Comparison of ENCODE assay signal across 1 cellular context in genomic region chr2:102619414-102620319, GRCh38.
TF ChIP-seq lines count a peak whose summit lies in the region.

A gene with protein sequence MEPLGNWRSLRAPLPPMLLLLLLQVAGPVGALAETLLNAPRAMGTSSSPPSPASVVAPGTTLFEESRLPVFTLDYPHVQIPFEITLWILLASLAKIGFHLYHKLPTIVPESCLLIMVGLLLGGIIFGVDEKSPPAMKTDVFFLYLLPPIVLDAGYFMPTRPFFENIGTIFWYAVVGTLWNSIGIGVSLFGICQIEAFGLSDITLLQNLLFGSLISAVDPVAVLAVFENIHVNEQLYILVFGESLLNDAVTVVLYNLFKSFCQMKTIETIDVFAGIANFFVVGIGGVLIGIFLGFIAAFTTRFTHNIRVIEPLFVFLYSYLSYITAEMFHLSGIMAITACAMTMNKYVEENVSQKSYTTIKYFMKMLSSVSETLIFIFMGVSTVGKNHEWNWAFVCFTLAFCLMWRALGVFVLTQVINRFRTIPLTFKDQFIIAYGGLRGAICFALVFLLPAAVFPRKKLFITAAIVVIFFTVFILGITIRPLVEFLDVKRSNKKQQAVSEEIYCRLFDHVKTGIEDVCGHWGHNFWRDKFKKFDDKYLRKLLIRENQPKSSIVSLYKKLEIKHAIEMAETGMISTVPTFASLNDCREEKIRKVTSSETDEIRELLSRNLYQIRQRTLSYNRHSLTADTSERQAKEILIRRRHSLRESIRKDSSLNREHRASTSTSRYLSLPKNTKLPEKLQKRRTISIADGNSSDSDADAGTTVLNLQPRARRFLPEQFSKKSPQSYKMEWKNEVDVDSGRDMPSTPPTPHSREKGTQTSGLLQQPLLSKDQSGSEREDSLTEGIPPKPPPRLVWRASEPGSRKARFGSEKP (plus strand): TSS chr2:102619553. CDS start chr2:102619849, 296 bp downstream.

TF ChIP-seq in K562, 482 proteins besides CTCF, POLR2A, EP300 and RAD21 (continued from another document and continues in another):
- TF ChIP-seq CUX1 (CRISPR knock-in tag; IDR thresholded peaks at IDR 0.05): no peak
- TF ChIP-seq, protein P1, sequence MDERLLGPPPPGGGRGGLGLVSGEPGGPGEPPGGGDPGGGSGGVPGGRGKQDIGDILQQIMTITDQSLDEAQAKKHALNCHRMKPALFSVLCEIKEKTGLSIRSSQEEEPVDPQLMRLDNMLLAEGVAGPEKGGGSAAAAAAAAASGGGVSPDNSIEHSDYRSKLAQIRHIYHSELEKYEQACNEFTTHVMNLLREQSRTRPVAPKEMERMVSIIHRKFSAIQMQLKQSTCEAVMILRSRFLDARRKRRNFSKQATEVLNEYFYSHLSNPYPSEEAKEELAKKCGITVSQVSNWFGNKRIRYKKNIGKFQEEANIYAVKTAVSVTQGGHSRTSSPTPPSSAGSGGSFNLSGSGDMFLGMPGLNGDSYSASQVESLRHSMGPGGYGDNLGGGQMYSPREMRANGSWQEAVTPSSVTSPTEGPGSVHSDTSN (CRISPR knock-in tag; IDR thresholded peaks at IDR 0.05; ENCODE audit: low read depth): no peak
- TF ChIP-seq, protein P1 (tag; conservative IDR thresholded peaks at IDR 0.05; ENCODE audit: low read depth): no peak
- TF ChIP-seq TSC22D4 (tag; IDR thresholded peaks at IDR 0.05): no peak
- no peak for TF ChIP-seq STAG1 (CRISPR knock-in tag; IDR thresholded peaks at IDR 0.05; ENCODE audit: borderline replicate concordance)
- no peak for TF ChIP-seq MYNN (IDR thresholded peaks at IDR 0.05)
- no peak for TF ChIP-seq MYNN (CRISPR knock-in tag; IDR thresholded peaks at IDR 0.05)
- TF ChIP-seq EP400 (IDR thresholded peaks at IDR 0.05): no peak
- no peak for TF ChIP-seq ZFP91 (CRISPR knock-in tag; IDR thresholded peaks at IDR 0.05)
- TF ChIP-seq TEAD1 (CRISPR knock-in tag; IDR thresholded peaks at IDR 0.05): no peak
- no peak for TF ChIP-seq E2F8 (IDR thresholded peaks at IDR 0.05; ENCODE audit: low read depth, partially characterized antibody)
- TF ChIP-seq HDAC3 (IDR thresholded peaks at IDR 0.05; ENCODE audit: borderline replicate concordance, partially characterized antibody): no peak
- no peak for TF ChIP-seq ZNF41 (CRISPR knock-in tag; conservative IDR thresholded peaks at IDR 0.05)
- no peak for TF ChIP-seq HLTF (IDR thresholded peaks at IDR 0.05)
- no peak for TF ChIP-seq SNIP1 (IDR thresholded peaks at IDR 0.05; ENCODE audit: low read depth)
- TF ChIP-seq, protein P2, sequence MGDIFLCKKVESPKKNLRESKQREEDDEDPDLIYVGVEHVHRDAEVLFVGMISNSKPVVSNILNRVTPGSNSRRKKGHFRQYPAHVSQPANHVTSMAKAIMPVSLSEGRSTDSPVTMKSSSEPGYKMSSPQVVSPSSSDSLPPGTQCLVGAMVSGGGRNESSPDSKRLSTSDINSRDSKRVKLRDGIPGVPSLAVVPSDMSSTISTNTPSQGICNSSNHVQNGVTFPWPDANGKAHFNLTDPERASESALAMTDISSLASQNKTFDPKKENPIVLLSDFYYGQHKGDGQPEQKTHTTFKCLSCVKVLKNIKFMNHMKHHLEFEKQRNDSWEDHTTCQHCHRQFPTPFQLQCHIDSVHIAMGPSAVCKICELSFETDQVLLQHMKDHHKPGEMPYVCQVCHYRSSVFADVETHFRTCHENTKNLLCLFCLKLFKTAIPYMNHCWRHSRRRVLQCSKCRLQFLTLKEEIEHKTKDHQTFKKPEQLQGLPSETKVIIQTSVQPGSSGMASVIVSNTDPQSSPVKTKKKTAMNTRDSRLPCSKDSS (IDR thresholded peaks at IDR 0.05; ENCODE audit: low read depth, partially characterized antibody): no peak
- TF ChIP-seq, protein P3, sequence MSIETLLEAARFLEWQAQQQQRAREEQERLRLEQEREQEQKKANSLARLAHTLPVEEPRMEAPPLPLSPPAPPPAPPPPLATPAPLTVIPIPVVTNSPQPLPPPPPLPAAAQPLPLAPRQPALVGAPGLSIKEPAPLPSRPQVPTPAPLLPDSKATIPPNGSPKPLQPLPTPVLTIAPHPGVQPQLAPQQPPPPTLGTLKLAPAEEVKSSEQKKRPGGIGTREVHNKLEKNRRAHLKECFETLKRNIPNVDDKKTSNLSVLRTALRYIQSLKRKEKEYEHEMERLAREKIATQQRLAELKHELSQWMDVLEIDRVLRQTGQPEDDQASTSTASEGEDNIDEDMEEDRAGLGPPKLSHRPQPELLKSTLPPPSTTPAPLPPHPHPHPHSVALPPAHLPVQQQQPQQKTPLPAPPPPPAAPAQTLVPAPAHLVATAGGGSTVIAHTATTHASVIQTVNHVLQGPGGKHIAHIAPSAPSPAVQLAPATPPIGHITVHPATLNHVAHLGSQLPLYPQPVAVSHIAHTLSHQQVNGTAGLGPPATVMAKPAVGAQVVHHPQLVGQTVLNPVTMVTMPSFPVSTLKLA (conservative IDR thresholded peaks at IDR 0.05): peak in 1 of 2 experiments; percentile 34; a peak in 1 of 4 replicates
- TF ChIP-seq FOS (IDR thresholded peaks at IDR 0.05; ENCODE audit: extremely low read depth, insufficient read length): no peak
- TF ChIP-seq POLR2AphosphoS5 (IDR thresholded peaks at IDR 0.05; ENCODE audit: control insufficient read depth, insufficient read depth, low read depth, low read length): no peak
- TF ChIP-seq PCBP2 (IDR thresholded peaks at IDR 0.05; ENCODE audit: low read depth, low read length, poor library complexity, severe bottlenecking): no peak
- TF ChIP-seq RBBP5 (IDR thresholded peaks at IDR 0.05; ENCODE audit: borderline replicate concordance, insufficient read depth, low read length, poor library complexity, severe bottlenecking): peak; percentile 36
- peak; percentile 33; the same call in 1 of the 2 replicates for TF ChIP-seq ZFX (CRISPR knock-in tag; IDR thresholded peaks at IDR 0.05)
- TF ChIP-seq KLF10 (CRISPR knock-in tag; IDR thresholded peaks at IDR 0.05): no peak
- TF ChIP-seq, protein P4, sequence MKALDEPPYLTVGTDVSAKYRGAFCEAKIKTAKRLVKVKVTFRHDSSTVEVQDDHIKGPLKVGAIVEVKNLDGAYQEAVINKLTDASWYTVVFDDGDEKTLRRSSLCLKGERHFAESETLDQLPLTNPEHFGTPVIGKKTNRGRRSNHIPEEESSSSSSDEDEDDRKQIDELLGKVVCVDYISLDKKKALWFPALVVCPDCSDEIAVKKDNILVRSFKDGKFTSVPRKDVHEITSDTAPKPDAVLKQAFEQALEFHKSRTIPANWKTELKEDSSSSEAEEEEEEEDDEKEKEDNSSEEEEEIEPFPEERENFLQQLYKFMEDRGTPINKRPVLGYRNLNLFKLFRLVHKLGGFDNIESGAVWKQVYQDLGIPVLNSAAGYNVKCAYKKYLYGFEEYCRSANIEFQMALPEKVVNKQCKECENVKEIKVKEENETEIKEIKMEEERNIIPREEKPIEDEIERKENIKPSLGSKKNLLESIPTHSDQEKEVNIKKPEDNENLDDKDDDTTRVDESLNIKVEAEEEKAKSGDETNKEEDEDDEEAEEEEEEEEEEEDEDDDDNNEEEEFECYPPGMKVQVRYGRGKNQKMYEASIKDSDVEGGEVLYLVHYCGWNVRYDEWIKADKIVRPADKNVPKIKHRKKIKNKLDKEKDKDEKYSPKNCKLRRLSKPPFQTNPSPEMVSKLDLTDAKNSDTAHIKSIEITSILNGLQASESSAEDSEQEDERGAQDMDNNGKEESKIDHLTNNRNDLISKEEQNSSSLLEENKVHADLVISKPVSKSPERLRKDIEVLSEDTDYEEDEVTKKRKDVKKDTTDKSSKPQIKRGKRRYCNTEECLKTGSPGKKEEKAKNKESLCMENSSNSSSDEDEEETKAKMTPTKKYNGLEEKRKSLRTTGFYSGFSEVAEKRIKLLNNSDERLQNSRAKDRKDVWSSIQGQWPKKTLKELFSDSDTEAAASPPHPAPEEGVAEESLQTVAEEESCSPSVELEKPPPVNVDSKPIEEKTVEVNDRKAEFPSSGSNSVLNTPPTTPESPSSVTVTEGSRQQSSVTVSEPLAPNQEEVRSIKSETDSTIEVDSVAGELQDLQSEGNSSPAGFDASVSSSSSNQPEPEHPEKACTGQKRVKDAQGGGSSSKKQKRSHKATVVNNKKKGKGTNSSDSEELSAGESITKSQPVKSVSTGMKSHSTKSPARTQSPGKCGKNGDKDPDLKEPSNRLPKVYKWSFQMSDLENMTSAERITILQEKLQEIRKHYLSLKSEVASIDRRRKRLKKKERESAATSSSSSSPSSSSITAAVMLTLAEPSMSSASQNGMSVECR (CRISPR knock-in tag; IDR thresholded peaks at IDR 0.05): 0 out of 2 replicates have a peak, but pooled peaks have one; percentile 35
- no peak for TF ChIP-seq ZBTB1 (CRISPR knock-in tag; IDR thresholded peaks at IDR 0.05; ENCODE audit: borderline replicate concordance, low read depth)
- no peak for TF ChIP-seq ZNF282 (CRISPR knock-in tag; IDR thresholded peaks at IDR 0.05)
- TF ChIP-seq E2F6 (IDR thresholded peaks at IDR 0.05; ENCODE audit: borderline replicate concordance in 1 of 2, extremely low read depth in 1 of 2, insufficient read depth in 1 of 2, insufficient read length in 1 of 2, low read depth in 1 of 2, low read length in 1 of 2, poor library complexity in 1 of 2, severe bottlenecking in 1 of 2): peak; percentile 19 to 70
- TF ChIP-seq SREBF2 (CRISPR knock-in tag; IDR thresholded peaks at IDR 0.05): no peak
- TF ChIP-seq HNRNPL (IDR thresholded peaks at IDR 0.05; ENCODE audit: low read depth, low read length): peak; percentile 69
